In genomic region chr9:71783120-71783523, GRCh38 we compare ENCODE assay signal across 8 cellular contexts. TPM values are rescaled to one million over a fixed set of nuclear protein-coding genes. Genes with fewer than 3 reads are reported as not detected.
DNase-seq lines count a peak whose midpoint lies in the region; ATAC-seq and TF ChIP-seq lines count a peak whose summit lies in the region.

No MANE protein-coding gene starts in this region.

- H3K9me3 ChIP-seq in left lung: no peaks in the 10 kb centered on the region

- H3K36me3 ChIP-seq in left lung: no peaks in the 10 kb centered on the region

- H3K4me1 ChIP-seq in left lung: no peaks in the 10 kb centered on the region

- DNase-seq in GM12865 (ENCODE audit: low read depth) (peak; percentile 68), NCI-H460 (ENCODE audit: extremely low read depth, low read depth) (peak; percentile 41), left lung (peak in 1 of 2 donors; percentile 46), NCI-H524 treated with DMSO at 0.1 percent for 48 hours (lab: John Stamatoyannopoulos, UW) (no peak), KBM-7 (no peak)
- peak; percentile 82 for DNase-seq in activated T-cell treated with anti-CD3 and anti-CD28 coated beads, Interleukin-2, amount 50 U/mL, for 1 hour
- DNase-seq in stimulated activated naive CD4-positive, alpha-beta T cell (lab: John Stamatoyannopoulos, UW): peak; percentile 68 to 90 (median 84)

- H3K4me3 ChIP-seq in GM12865 (ENCODE audit: low read depth, low read length) (no peak overlapping the region), left lung (no peak overlapping the region)

- no peak overlapping the region for H3K27ac ChIP-seq in left lung

- H3K27me3 ChIP-seq in left lung: no peaks in the 10 kb centered on the region

- ATAC-seq in GM21737 (IDR thresholded peaks at IDR 0.05; ENCODE audit: unreplicated experiment) (peak; percentile 85), left lung (peak; percentile 61)

- intact Hi-C loops in left lung (cut with DNase I): no loop called here

- in situ Hi-C loops in KBM-7 (cut with MboI; ENCODE audit: low pct_unique_long_range_greater_than_20kb, low sequenced_read_pairs): no loop called here

- TF ChIP-seq CTCF in GM12865 (IDR thresholded peaks at IDR 0.05; ENCODE audit: insufficient read depth, low read depth, low read length, missing control alignments) (no peak), left lung (IDR thresholded peaks at IDR 0.05) (no peak)

RNA-seq across cellular contexts. Expression of gene CEMIP2, which starts 14.8 kb away (rescaled TPM):
- total RNA-seq in NCI-H460 (2014; rRNA removed; shearing (Covaris generic)): 21.2 and 22.1 TPM in 2 replicates
- 10.5 and 18.7 TPM in 2 replicates for polyA plus RNA-seq in NCI-H460 (2014; cell fraction: nucleus; rRNA removed)
- total RNA-seq in left lung: 100 to 1,000 TPM in 1 of 2 donors, 10 to 100 TPM in 1; 93.5 to 111 TPM

Comparison
In these comparisons a context has a peak if more than half of its experiments do, and no peak if none do; other contexts are left out.
1. DNase-seq: peak in GM12865 (single experiment), NCI-H460 (single experiment), activated T-cell treated with anti-CD3 and anti-CD28 coated beads, Interleukin-2, amount 50 U/mL, for 1 hour (single experiment) and stimulated activated naive CD4-positive, alpha-beta T cell (6 of 6); none in NCI-H524 treated with DMSO at 0.1 percent for 48 hours (single experiment) and KBM-7 (single experiment).